Comparison of ENCODE assay signal across 7 cellular contexts in genomic region chr4:93199492-93199891, GRCh38.
DNase-seq lines count a peak whose midpoint lies in the region; ATAC-seq and TF ChIP-seq lines count a peak whose summit lies in the region.

No MANE protein-coding gene starts in this region.

- POLR2A ChIA-PET in SK-N-SH (lab: Yijun Ruan, JAX): no interaction called here

- peak; percentile 60 for TF ChIP-seq CTCF in SK-N-SH (IDR thresholded peaks at IDR 0.05)
- peak; percentile 9 to 37 (median 22) for TF ChIP-seq CTCF in tibial nerve (IDR thresholded peaks at IDR 0.05)
- no peak for TF ChIP-seq CTCF in gastroesophageal sphincter (IDR thresholded peaks at IDR 0.05)

- no peak overlapping the region; a peak in 1 of 4 replicates for H3K4me3 ChIP-seq in SK-N-SH (ENCODE audit: low read depth in 2 of 2, low read length in 1 of 2)
- H3K4me3 ChIP-seq in tibial nerve: no peak overlapping the region
- H3K4me3 ChIP-seq in gastroesophageal sphincter: no peak overlapping the region

- DNase-seq in NCI-H1092 treated with DMSO at 0.1 percent for 48 hours (lab: John Stamatoyannopoulos, UW) (peak; percentile 91), SK-N-SH (peak; percentile 58), hepatic stellate cell (ENCODE audit: low spot score) (peak; percentile 6), tibial nerve (ENCODE audit: low spot score in 2 of 2) (no peak)
- DNase-seq in stimulated activated CD4-positive, alpha-beta T cell treated with anti-CD3 and anti-CD28 coated beads, Interleukin-2, amount 100 ng/mL, for 48 hours: no peak

- no peak for TF ChIP-seq EP300 in SK-N-SH (IDR thresholded peaks at IDR 0.05; ENCODE audit: borderline replicate concordance in 1 of 2, low read depth in 1 of 2, low read length in 1 of 2)
- TF ChIP-seq EP300 in tibial nerve (IDR thresholded peaks at IDR 0.05): no peak
- TF ChIP-seq EP300 in gastroesophageal sphincter (IDR thresholded peaks at IDR 0.05): no peak

- H3K79me2 ChIP-seq in SK-N-SH (ENCODE audit: insufficient read depth): no peaks in the 10 kb centered on the region

- H3K9me2 ChIP-seq in SK-N-SH: no peaks in the 10 kb centered on the region

- CTCF ChIA-PET in SK-N-SH (lab: Yijun Ruan, JAX): interaction anchor here (0.6 to 1.5 kb wide), 16 partner anchors 10 to 869 kb away, joined by 3 to 11 read pairs (median 4); no protein-coding TSS in a partner anchor

- no peak overlapping the region for H3K9ac ChIP-seq in SK-N-SH

- no peaks in the 10 kb centered on the region for H4K20me1 ChIP-seq in SK-N-SH (ENCODE audit: insufficient read depth)

- TF ChIP-seq POLR2A in tibial nerve (IDR thresholded peaks at IDR 0.05) (no peak), gastroesophageal sphincter (IDR thresholded peaks at IDR 0.05) (no peak)

- WGBS in SK-N-SH (ENCODE audit: low lambda C conversion rate): 57% methylated on average over 2 of the region's 2 CpGs
- WGBS in tibial nerve, 2 donors: 31 to 32% methylated on average over 2 of the region's 2 CpGs
- 14 to 24% methylated on average over 2 of the region's 2 CpGs for WGBS in gastroesophageal sphincter (ENCODE audit: low coverage in 1 of 2), 2 donors

- H3K9me3 ChIP-seq in SK-N-SH: no peaks in the 10 kb centered on the region
- H3K9me3 ChIP-seq in tibial nerve: no peaks in the 10 kb centered on the region
- no peaks in the 10 kb centered on the region for H3K9me3 ChIP-seq in gastroesophageal sphincter

- ATAC-seq in GM19455 (IDR thresholded peaks at IDR 0.05; ENCODE audit: unreplicated experiment) (peak; percentile 67), gastroesophageal sphincter (no peak)

- H3K36me3 ChIP-seq in SK-N-SH (replicated peaks in 1 of 2; ENCODE audit: control insufficient read depth in 1 of 2, insufficient read depth in 2 of 2, low read length in 1 of 2) (no peaks in the 10 kb centered on the region), tibial nerve (no peaks in the 10 kb centered on the region), gastroesophageal sphincter (no peaks in the 10 kb centered on the region)

- H3F3A ChIP-seq in SK-N-SH (replicated peaks; ENCODE audit: insufficient read depth): no peaks in the 10 kb centered on the region

- H3K27me3 ChIP-seq in SK-N-SH (ENCODE audit: insufficient read depth) (no peaks in the 10 kb centered on the region), tibial nerve (no peaks in the 10 kb centered on the region), gastroesophageal sphincter (no peaks in the 10 kb centered on the region)

- no peak overlapping the region for H3K27ac ChIP-seq in SK-N-SH (ENCODE audit: low read depth in 2 of 2, low read length in 1 of 2)
- H3K27ac ChIP-seq in tibial nerve: no peak overlapping the region
- H3K27ac ChIP-seq in gastroesophageal sphincter: no peak overlapping the region

- H2AFZ ChIP-seq in SK-N-SH (ENCODE audit: low read depth): no peak overlapping the region

- TF ChIP-seq RAD21 in SK-N-SH (IDR thresholded peaks at IDR 0.05; ENCODE audit: low read length): peak; percentile 81

- H3K4me2 ChIP-seq in SK-N-SH: no peak overlapping the region

- H3K4me1 ChIP-seq in SK-N-SH (ENCODE audit: control insufficient read depth in 1 of 2, insufficient read depth in 2 of 2, low read depth in 1 of 2, low read length in 1 of 2) (no peaks in the 10 kb centered on the region), tibial nerve (no peaks in the 10 kb centered on the region), gastroesophageal sphincter (no peaks in the 10 kb centered on the region)

TF ChIP-seq in SK-N-SH, 30 proteins besides CTCF, POLR2A, EP300 and RAD21:
- TF ChIP-seq SMC3 (IDR thresholded peaks at IDR 0.05; ENCODE audit: low read depth, low read length) (peak; percentile 75), IRF3 (IDR thresholded peaks at IDR 0.05; ENCODE audit: low read depth, low read length) (no peak)

Comparison
In these comparisons a context has a peak if more than half of its experiments do, and no peak if none do; other contexts are left out.
1. DNase-seq: peak in NCI-H1092 treated with DMSO at 0.1 percent for 48 hours (single experiment), SK-N-SH (single experiment) and hepatic stellate cell (single experiment); none in tibial nerve (0 of 2) and stimulated activated CD4-positive, alpha-beta T cell treated with anti-CD3 and anti-CD28 coated beads, Interleukin-2, amount 100 ng/mL, for 48 hours (0 of 2).
2. CTCF ChIP-seq: peak in SK-N-SH (single experiment) and tibial nerve (5 of 5); none in gastroesophageal sphincter (0 of 4).